Comparison of ENCODE assay signal across 8 cellular contexts in the genomic region with DNA sequence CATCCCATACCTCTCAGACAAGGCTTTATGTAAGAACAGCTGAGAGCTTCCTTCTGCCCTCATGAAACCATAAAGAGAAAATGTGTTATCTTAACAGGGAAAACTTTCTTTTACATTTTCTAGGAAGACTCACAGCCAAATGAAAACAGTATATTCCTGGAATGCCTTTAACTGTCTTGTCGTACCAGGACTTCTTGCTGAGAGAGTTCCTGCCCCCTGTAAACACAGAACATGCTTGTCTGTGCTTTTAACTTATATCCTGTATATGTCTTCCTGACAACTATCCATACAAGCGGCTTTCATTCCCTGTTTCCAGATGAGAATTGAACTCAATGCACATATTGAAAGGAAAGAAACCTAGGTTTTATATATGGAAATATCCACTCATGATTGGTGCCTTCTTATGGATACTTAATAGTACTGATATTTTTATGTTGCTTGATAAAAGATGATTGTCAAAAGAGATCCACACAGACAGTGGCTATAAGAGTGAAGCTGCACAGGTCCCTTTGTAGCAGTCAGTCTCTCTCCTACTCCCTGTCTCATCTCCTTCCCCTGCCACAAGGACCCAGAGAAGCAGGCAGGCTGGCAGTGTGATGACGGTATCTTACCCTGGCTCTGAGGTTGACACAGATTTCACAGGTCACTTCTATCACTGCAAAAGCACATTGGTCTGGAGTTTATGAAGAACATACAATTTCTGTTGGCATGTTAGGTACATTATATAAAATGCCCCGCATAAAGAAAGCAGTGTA.
A peak's percentile ranks its signal among the peaks of the same experiment; 100 is the strongest.
DNase-seq lines count a peak whose midpoint lies in the region; ATAC-seq and TF ChIP-seq lines count a peak whose summit lies in the region.

No MANE protein-coding gene starts in this region.

- TF ChIP-seq CTCF in DND-41 (IDR thresholded peaks at IDR 0.05; ENCODE audit: borderline replicate concordance, extremely low read depth, low read length, poor library complexity, severe bottlenecking): no peak
- TF ChIP-seq CTCF in hepatocyte (IDR thresholded peaks at IDR 0.05; ENCODE audit: poor library complexity): no peak

- H4K20me1 ChIP-seq in DND-41 (ENCODE audit: insufficient read depth, low read length): no peaks in the 10 kb centered on the region
- no peaks in the 10 kb centered on the region for H4K20me1 ChIP-seq in hepatocyte (ENCODE audit: insufficient read depth, poor library complexity, severe bottlenecking)

- peak overlapping the region; percentile 85 for H3K27ac ChIP-seq in DND-41 (ENCODE audit: low read length)
- peak overlapping the region; percentile 84 for H3K27ac ChIP-seq in hepatocyte

- H3K79me2 ChIP-seq in DND-41 (ENCODE audit: insufficient read depth, low read length): no peaks in the 10 kb centered on the region
- H3K79me2 ChIP-seq in hepatocyte: no peaks in the 10 kb centered on the region

- peak overlapping the region; percentile 54 for H3K9ac ChIP-seq in DND-41 (ENCODE audit: low read depth, low read length)

- H3K4me2 ChIP-seq in DND-41 (ENCODE audit: insufficient read depth, low read length) (peak overlapping the region; percentile 52), hepatocyte (peak overlapping the region; percentile 54)

- H3K4me1 ChIP-seq in DND-41 (ENCODE audit: insufficient read depth, low read length): peaks cover 34% of the 10 kb centered on the region
- H3K4me1 ChIP-seq in hepatocyte (ENCODE audit: insufficient read depth): peaks cover 18% of the 10 kb centered on the region

- ATAC-seq in DND-41 (ENCODE audit: insufficient read depth, low read depth) (peak; percentile 85), GM21723 (IDR thresholded peaks at IDR 0.05; ENCODE audit: unreplicated experiment) (peak; percentile 49)
- peak; percentile 73 for ATAC-seq in stimulated activated naive CD8-positive, alpha-beta T cell treated with anti-CD3 and anti-CD28 coated beads, Interleukin-15, Interleukin-2, amounts not matched to agents 100 U/mL and 50 U/mL, for 24 hours

- 64% methylated on average over 4 of the region's 4 CpGs for WGBS in hepatocyte (ENCODE audit: low lambda C conversion rate, missing lambda C conversion rate)

- H3K9me3 ChIP-seq in DND-41 (ENCODE audit: insufficient read depth, low read length, severe bottlenecking) (no peaks in the 10 kb centered on the region), hepatocyte (ENCODE audit: low read depth) (no peaks in the 10 kb centered on the region)

- no peaks in the 10 kb centered on the region for H3K9me2 ChIP-seq in hepatocyte (replicated peaks; ENCODE audit: insufficient read depth)

- H3K36me3 ChIP-seq in DND-41 (ENCODE audit: insufficient read depth, low read length) (no peaks in the 10 kb centered on the region), hepatocyte (replicated peaks; ENCODE audit: insufficient read depth, low read depth) (no peaks in the 10 kb centered on the region)

- H3K4me3 ChIP-seq in DND-41 (ENCODE audit: low read depth in 1 of 2, low read length in 2 of 2) (peak overlapping the region in 1 of 2 experiments; percentile 33; a peak in 2 of 4 replicates), hepatocyte (no peak overlapping the region)

- H2AFZ ChIP-seq in DND-41 (ENCODE audit: low read depth, low read length) (peak overlapping the region; percentile 56), hepatocyte (peak overlapping the region; percentile 22)

- no peaks in the 10 kb centered on the region for H3K27me3 ChIP-seq in DND-41 (ENCODE audit: insufficient read depth, low read length, poor library complexity)
- H3K27me3 ChIP-seq in hepatocyte: no peaks in the 10 kb centered on the region

- DNase-seq in DND-41: peak; percentile 61
- DNase-seq in M059J (ENCODE audit: low read depth): peak; percentile 70
- peak; percentile 24 for DNase-seq in activated T-cell treated with anti-CD3 and anti-CD28 coated beads for 1 hour (ENCODE audit: low read depth)
- DNase-seq in hepatocyte (ENCODE audit: low spot score): no peak
- DNase-seq in stimulated activated naive CD8-positive, alpha-beta T cell treated with anti-CD3 and anti-CD28 coated beads, Interleukin-15, Interleukin-2, amounts not matched to agents 100 U/mL and 50 U/mL, for 24 hours: peak; percentile 31
- DNase-seq in NCI-H1436 treated with DMSO at 0.1 percent for 48 hours (lab: John Stamatoyannopoulos, UW): no peak
- no peak for DNase-seq in HPDE6-E6E7 (ENCODE audit: extremely low spot score)

Comparison
In these comparisons a context has a peak if more than half of its experiments do, and no peak if none do; other contexts are left out.
1. DNase-seq: peak in DND-41 (single experiment), M059J (single experiment), activated T-cell treated with anti-CD3 and anti-CD28 coated beads for 1 hour (single experiment) and stimulated activated naive CD8-positive, alpha-beta T cell treated with anti-CD3 and anti-CD28 coated beads, Interleukin-15, Interleukin-2, amounts not matched to agents 100 U/mL and 50 U/mL, for 24 hours (single experiment); none in hepatocyte (single experiment), NCI-H1436 treated with DMSO at 0.1 percent for 48 hours (single experiment) and HPDE6-E6E7 (single experiment).
2. Peak in every context shown above with its lines, with median percentiles within 50 percentile points of each other: ATAC-seq.